In the genomic region with DNA sequence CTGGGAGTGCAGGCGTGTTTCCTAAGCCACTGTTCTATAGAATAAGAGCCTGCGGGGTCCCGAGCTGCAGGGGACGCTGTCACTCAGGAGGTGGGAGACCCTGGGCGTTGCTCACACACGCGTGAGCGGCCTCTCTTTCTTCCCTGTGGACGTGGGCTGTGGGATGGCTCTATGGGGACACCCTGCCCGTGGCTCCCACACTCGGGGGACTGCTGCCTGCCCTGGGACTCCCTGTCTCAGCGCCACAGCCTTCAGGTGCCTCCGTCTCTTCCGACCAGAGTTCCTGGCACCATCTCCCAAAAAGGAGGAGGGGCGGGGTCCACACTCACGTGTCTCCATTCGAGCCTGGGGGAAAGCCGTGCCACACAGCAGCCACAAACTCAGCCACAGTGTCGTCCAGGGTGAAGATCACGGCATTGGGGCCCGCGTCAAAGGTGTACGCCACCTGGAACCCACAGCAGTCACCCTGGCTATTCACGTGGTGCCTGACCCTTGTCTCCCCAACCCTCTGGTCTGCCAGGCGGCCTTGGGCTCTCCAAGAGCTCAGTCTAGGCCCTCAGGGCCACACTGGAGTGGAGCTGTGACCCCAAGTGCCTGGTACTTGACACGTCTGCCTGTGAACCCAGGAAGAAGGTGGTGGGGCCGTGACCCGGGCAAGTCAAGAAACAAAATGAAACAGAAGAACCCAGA, we compare ENCODE assay signal across 18 cellular contexts. TPM values are rescaled to one million over a fixed set of nuclear protein-coding genes. Genes with fewer than 3 reads are reported as not detected.
"Had no signal": no experiment of that assay in that cellular context is flagged by ENCODE, and none has a peak within 500 bp of the region (broad histone marks: within the 10 kb centered on the region; RNA-seq: fewer than 3 reads in every experiment).

No MANE protein-coding gene starts in this region.

- H3K9me3 Mint-ChIP-seq: activated naive CD8-positive, alpha-beta T cell treated with anti-CD3 and anti-CD28 coated beads for 36 hours; effector memory CD8-positive, alpha-beta T cell; memory B cell; stimulated activated naive CD8-positive, alpha-beta T cell treated with anti-CD3 and anti-CD28 coated beads, Interleukin-15, amount 100 ng/mL, for 72 hours had no signal

- H3K4me3 ChIP-seq: esophagus squamous epithelium, suprapubic skin, transverse colon, uterus had no signal

- H3K9me3 ChIP-seq: esophagus squamous epithelium, SK-N-SH, suprapubic skin, transverse colon, uterus had no signal

- H3K27ac ChIP-seq: esophagus squamous epithelium, suprapubic skin, transverse colon, uterus had no signal

- H3K4me2 ChIP-seq: SK-N-SH had no signal

- DNase-seq: activated CD4-positive, alpha-beta T cell treated with anti-CD3 and anti-CD28 coated beads, Interleukin-2, amount 50 U/mL, for 4 hours; activated CD4-positive, CD25-positive, alpha-beta regulatory T cell; activated naive CD8-positive, alpha-beta T cell treated with anti-CD3 and anti-CD28 coated beads for 36 hours; amniotic stem cell; effector memory CD8-positive, alpha-beta T cell; esophagus squamous epithelium; occipital lobe; SK-N-SH; stimulated activated naive CD8-positive, alpha-beta T cell treated with anti-CD3 and anti-CD28 coated beads, Interleukin-15, amount 100 ng/mL, for 72 hours; transverse colon; uterus had no signal

- H3K27ac Mint-ChIP-seq: activated naive CD8-positive, alpha-beta T cell treated with anti-CD3 and anti-CD28 coated beads for 36 hours; progenitor cell of endocrine pancreas had no signal

- H3K4me3 Mint-ChIP-seq: activated naive CD8-positive, alpha-beta T cell treated with anti-CD3 and anti-CD28 coated beads for 36 hours; memory B cell; stimulated activated naive CD8-positive, alpha-beta T cell treated with anti-CD3 and anti-CD28 coated beads, Interleukin-15, amount 100 ng/mL, for 72 hours had no signal

- ATAC-seq: effector memory CD8-positive, alpha-beta T cell; stimulated activated naive CD8-positive, alpha-beta T cell treated with anti-CD3 and anti-CD28 coated beads, Interleukin-15, amount 100 ng/mL, for 72 hours had no signal

- H3K27me3 Mint-ChIP-seq: activated naive CD8-positive, alpha-beta T cell treated with anti-CD3 and anti-CD28 coated beads for 36 hours; effector memory CD8-positive, alpha-beta T cell; memory B cell; progenitor cell of endocrine pancreas; stimulated activated naive CD8-positive, alpha-beta T cell treated with anti-CD3 and anti-CD28 coated beads, Interleukin-15, amount 100 ng/mL, for 72 hours had no signal

- H3K36me3 ChIP-seq: uterus had no signal

- H3K27me3 ChIP-seq: esophagus squamous epithelium, suprapubic skin, transverse colon, uterus had no signal

- H3K4me1 ChIP-seq: uterus had no signal

- H3K9ac ChIP-seq: SK-N-SH had no signal

RNA-seq across cellular contexts. Expression of gene IL17C, which starts 16.1 kb away (rescaled TPM):
- total RNA-seq: activated naive CD8-positive, alpha-beta T cell treated with anti-CD3 and anti-CD28 coated beads for 36 hours; chondrocyte; dermis microvascular lymphatic vessel endothelial cell; liver; occipital lobe; skeletal muscle tissue; suprapubic skin; transverse colon; uterus had no signal
- polyA plus RNA-seq: liver had no signal

RNA-seq across cellular contexts. Expression of gene SNAI3, which starts 31.8 kb away (rescaled TPM):
- total RNA-seq: chondrocyte had no signal
